In genomic region chr14:90614696-90615260, GRCh38 we compare ENCODE assay signal across 26 cellular contexts.
DNase-seq lines count a peak whose midpoint lies in the region; ATAC-seq and TF ChIP-seq lines count a peak whose summit lies in the region.
"Had no signal": no experiment of that assay in that cellular context is flagged by ENCODE, and none has a peak within 500 bp of the region (broad histone marks: within the 10 kb centered on the region; RNA-seq: fewer than 3 reads in every experiment).

No MANE protein-coding gene starts in this region.

- no peaks in the 10 kb centered on the region for H3K27me3 Mint-ChIP-seq in stimulated activated naive CD8-positive, alpha-beta T cell treated with anti-CD3 and anti-CD28 coated beads, Interleukin-15, amount 100 ng/mL, for 72 hours
- H3K27me3 Mint-ChIP-seq: activated CD4-positive, alpha-beta T cell treated with anti-CD3 and anti-CD28 coated beads, Interleukin-2, amount 10 ng/mL, durations not matched to agents 7 days and 5 days; activated naive CD8-positive, alpha-beta T cell; CD4-positive, alpha-beta T cell; progenitor cell of endocrine pancreas had no signal

- H3K4me3 ChIP-seq in right cardiac atrium (ENCODE audit: low read length) = no peak overlapping the region
- H3K4me3 ChIP-seq in iPS-20b (ENCODE audit: low read length) = no peak overlapping the region
- H3K4me3 ChIP-seq in gastrocnemius medialis = no peak overlapping the region
- H3K4me3 ChIP-seq in osteoblast (ENCODE audit: insufficient read depth, low read length) = no peak overlapping the region
- H3K4me3 ChIP-seq: GM23248, K562, SJSA1 had no signal

- TF ChIP-seq CTCF in gastrocnemius medialis (IDR thresholded peaks at IDR 0.05 in 4 of 5, conservative IDR thresholded peaks at IDR 0.05 in 1 of 5) (no peak), osteoblast (IDR thresholded peaks at IDR 0.05; ENCODE audit: extremely low read depth, low read depth, low read length) (no peak)

- H3K79me2 ChIP-seq in osteoblast (ENCODE audit: insufficient read depth, low read length) = no peaks in the 10 kb centered on the region

- WGBS in right cardiac atrium = 61% methylated on average over 7 of the region's 7 CpGs

- ATAC-seq in right cardiac atrium (no peak), left cardiac atrium (no peak), gastrocnemius medialis (no peak), HG02642 (IDR thresholded peaks at IDR 0.05; ENCODE audit: poor library complexity, unreplicated experiment) (no peak), HG03342 (IDR thresholded peaks at IDR 0.05; ENCODE audit: unreplicated experiment) (no peak)
- no peak for ATAC-seq in stimulated activated naive CD8-positive, alpha-beta T cell treated with anti-CD3 and anti-CD28 coated beads, Interleukin-15, amount 100 ng/mL, for 72 hours
- ATAC-seq: K562, left colon had no signal

- no peaks in the 10 kb centered on the region for H4K20me1 ChIP-seq in osteoblast (ENCODE audit: insufficient read depth, low read length)

- H3K9me3 Mint-ChIP-seq in stimulated activated naive CD8-positive, alpha-beta T cell treated with anti-CD3 and anti-CD28 coated beads, Interleukin-15, amount 100 ng/mL, for 72 hours = no peaks in the 10 kb centered on the region
- H3K9me3 Mint-ChIP-seq: activated CD4-positive, alpha-beta T cell treated with anti-CD3 and anti-CD28 coated beads, Interleukin-2, amount 10 ng/mL, durations not matched to agents 7 days and 5 days; CD4-positive, alpha-beta T cell; memory B cell; WTC11 had no signal

- H3K27ac ChIP-seq in right cardiac atrium (ENCODE audit: low read length) = peak overlapping the region; percentile 23
- H3K27ac ChIP-seq in iPS-20b (ENCODE audit: low read length) = no peak overlapping the region
- H3K27ac ChIP-seq in gastrocnemius medialis = peak overlapping the region; percentile 25 to 67 (median 46)
- no peak overlapping the region for H3K27ac ChIP-seq in osteoblast (ENCODE audit: low read depth, low read length)
- H3K27ac ChIP-seq: GM23248, neutrophil, SJSA1 had no signal

- TF ChIP-seq POLR2A in gastrocnemius medialis (IDR thresholded peaks at IDR 0.05) = no peak

- H3K4me1 ChIP-seq in right cardiac atrium (ENCODE audit: control insufficient read depth, insufficient read depth, low read length) (peaks cover 7% of the 10 kb centered on the region), iPS-20b (ENCODE audit: insufficient read depth, low read length) (peaks cover 17% of the 10 kb centered on the region), gastrocnemius medialis (peaks cover 34 to 41% of the 10 kb centered on the region in 2 donors), osteoblast (ENCODE audit: insufficient read depth, low read length) (no peaks in the 10 kb centered on the region)
- H3K4me1 ChIP-seq: SJSA1 had no signal

- H3K36me3 ChIP-seq in iPS-20b (ENCODE audit: insufficient read depth, low read depth, low read length) (no peaks in the 10 kb centered on the region), gastrocnemius medialis (peaks cover 0 to 6% of the 10 kb centered on the region in 2 donors), osteoblast (ENCODE audit: insufficient read depth, low read length) (no peaks in the 10 kb centered on the region)
- H3K36me3 ChIP-seq: SJSA1 had no signal

- no peaks in the 10 kb centered on the region for H3K9me3 ChIP-seq in right cardiac atrium (ENCODE audit: control insufficient read depth, low read length)
- H3K9me3 ChIP-seq in iPS-20b (ENCODE audit: insufficient read depth, low read depth, low read length) = no peaks in the 10 kb centered on the region
- H3K9me3 ChIP-seq in gastrocnemius medialis = no peaks in the 10 kb centered on the region
- H3K9me3 ChIP-seq in osteoblast (ENCODE audit: low read depth, low read length) = no peaks in the 10 kb centered on the region
- H3K9me3 ChIP-seq: neutrophil, SJSA1 had no signal

- H3K9ac ChIP-seq in iPS-20b (ENCODE audit: low read depth, low read length) = peak overlapping the region; percentile 8; the same call in 1 of the 2 replicates
- H3K9ac ChIP-seq: GM23248 had no signal

- H3K27me3 ChIP-seq in right cardiac atrium (ENCODE audit: control insufficient read depth, insufficient read depth) (no peaks in the 10 kb centered on the region), iPS-20b (ENCODE audit: insufficient read depth, low read length) (no peaks in the 10 kb centered on the region), gastrocnemius medialis (no peaks in the 10 kb centered on the region), osteoblast (ENCODE audit: insufficient read depth, low read length) (no peaks in the 10 kb centered on the region)
- H3K27me3 ChIP-seq: neutrophil, SJSA1 had no signal

- H2AFZ ChIP-seq in osteoblast (ENCODE audit: low read length) = no peak overlapping the region
- H2AFZ ChIP-seq: GM23248 had no signal

- no peak overlapping the region for H3K4me2 ChIP-seq in osteoblast (ENCODE audit: insufficient read depth, low read length)

- DNase-seq in right cardiac atrium (no peak), left cardiac atrium (no peak), gastrocnemius medialis (no peak), osteoblast (ENCODE audit: insufficient read length, low spot score, missing footprints) (no peak)
- DNase-seq in stimulated activated naive CD8-positive, alpha-beta T cell treated with anti-CD3 and anti-CD28 coated beads, Interleukin-15, amount 100 ng/mL, for 72 hours = no peak
- DNase-seq: activated CD4-positive, alpha-beta T cell treated with anti-CD3 and anti-CD28 coated beads, Interleukin-2, amount 10 ng/mL, durations not matched to agents 7 days and 5 days; activated effector memory CD4-positive, alpha-beta T cell treated with Interleukin-2 at 50 U/mL for 16 hours; activated T-cell treated with anti-CD3 and anti-CD28 coated beads, Interleukin-2, amount 50 U/mL, for 1 hour; AML-193; CD4-positive, alpha-beta T cell; GM23248; hippocampal formation; left colon; NCI-H1048; NCI-H1694; stimulated activated CD4-positive, alpha-beta T cell treated with anti-CD3 and anti-CD28 coated beads, Interleukin-4, amount 100 ng/mL, for 24 hours had no signal

- H3K4me1 Mint-ChIP-seq in stimulated activated naive CD8-positive, alpha-beta T cell treated with anti-CD3 and anti-CD28 coated beads, Interleukin-15, amount 100 ng/mL, for 72 hours = no peaks in the 10 kb centered on the region
- H3K4me1 Mint-ChIP-seq: activated CD4-positive, alpha-beta T cell treated with anti-CD3 and anti-CD28 coated beads, Interleukin-2, amount 10 ng/mL, durations not matched to agents 7 days and 5 days; memory B cell had no signal

- H3K27ac Mint-ChIP-seq in stimulated activated naive CD8-positive, alpha-beta T cell treated with anti-CD3 and anti-CD28 coated beads, Interleukin-15, amount 100 ng/mL, for 72 hours = no peak overlapping the region
- H3K27ac Mint-ChIP-seq: activated CD4-positive, alpha-beta T cell treated with anti-CD3 and anti-CD28 coated beads, Interleukin-2, amount 10 ng/mL, durations not matched to agents 7 days and 5 days; activated naive CD8-positive, alpha-beta T cell; CD4-positive, alpha-beta T cell; memory B cell; progenitor cell of endocrine pancreas; WTC11 had no signal

- intact Hi-C loops in right cardiac atrium (cut with DNase I) (no loop called here), left cardiac atrium (cut with DNase I) (no loop called here), gastrocnemius medialis (cut with DNase I; ENCODE audit: low total_unique reads) (no loop called here)

- in situ Hi-C loops in gastrocnemius medialis (cut with MboI; ENCODE audit: low sequenced_read_pairs in 4 of 4) = no loop called here

- no peak overlapping the region for H3K4me3 Mint-ChIP-seq in stimulated activated naive CD8-positive, alpha-beta T cell treated with anti-CD3 and anti-CD28 coated beads, Interleukin-15, amount 100 ng/mL, for 72 hours
- H3K4me3 Mint-ChIP-seq: activated CD4-positive, alpha-beta T cell treated with anti-CD3 and anti-CD28 coated beads, Interleukin-2, amount 10 ng/mL, durations not matched to agents 7 days and 5 days; activated naive CD8-positive, alpha-beta T cell; CD4-positive, alpha-beta T cell; memory B cell; WTC11 had no signal

Comparison
In these comparisons a context has a peak if more than half of its experiments do, and no peak if none do; other contexts are left out.
1. H3K27ac ChIP-seq: peak in right cardiac atrium (single experiment) and gastrocnemius medialis (4 of 4); none in iPS-20b (single experiment) and osteoblast (single experiment).